ENCODE assay signal across 2 cellular contexts in the genomic region with DNA sequence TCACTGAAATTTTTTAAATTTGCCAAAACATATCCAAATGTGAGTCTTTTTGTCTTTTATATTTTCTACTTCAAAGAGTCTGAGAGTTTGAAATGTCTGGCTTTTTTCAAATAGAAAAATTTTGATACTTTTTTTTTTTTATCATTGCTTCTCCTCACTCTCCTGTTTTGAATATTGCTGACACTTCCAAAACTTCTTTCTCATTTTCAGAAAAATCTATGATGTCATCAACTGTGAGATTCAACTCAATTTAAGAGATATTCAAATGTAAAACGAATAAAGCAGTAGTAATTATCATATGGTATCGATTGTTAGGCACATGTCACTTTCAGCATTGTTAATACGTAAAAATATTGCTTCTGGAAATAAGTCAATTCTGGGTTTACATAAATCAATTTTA.
A peak's percentile ranks its signal among the peaks of the same experiment; 100 is the strongest.
TF ChIP-seq lines count a peak whose summit lies in the region.

No MANE protein-coding gene starts in this region.

TF ChIP-seq in HepG2, 621 proteins besides CTCF, POLR2A, EP300 and RAD21 (continued from another document):
- TF ChIP-seq, protein P1, sequence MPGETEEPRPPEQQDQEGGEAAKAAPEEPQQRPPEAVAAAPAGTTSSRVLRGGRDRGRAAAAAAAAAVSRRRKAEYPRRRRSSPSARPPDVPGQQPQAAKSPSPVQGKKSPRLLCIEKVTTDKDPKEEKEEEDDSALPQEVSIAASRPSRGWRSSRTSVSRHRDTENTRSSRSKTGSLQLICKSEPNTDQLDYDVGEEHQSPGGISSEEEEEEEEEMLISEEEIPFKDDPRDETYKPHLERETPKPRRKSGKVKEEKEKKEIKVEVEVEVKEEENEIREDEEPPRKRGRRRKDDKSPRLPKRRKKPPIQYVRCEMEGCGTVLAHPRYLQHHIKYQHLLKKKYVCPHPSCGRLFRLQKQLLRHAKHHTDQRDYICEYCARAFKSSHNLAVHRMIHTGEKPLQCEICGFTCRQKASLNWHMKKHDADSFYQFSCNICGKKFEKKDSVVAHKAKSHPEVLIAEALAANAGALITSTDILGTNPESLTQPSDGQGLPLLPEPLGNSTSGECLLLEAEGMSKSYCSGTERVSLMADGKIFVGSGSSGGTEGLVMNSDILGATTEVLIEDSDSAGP (CRISPR knock-in tag; IDR thresholded peaks at IDR 0.05; ENCODE audit: borderline replicate concordance) = no peak
- TF ChIP-seq NCOA5 (CRISPR knock-in tag; IDR thresholded peaks at IDR 0.05) (no peak), RCOR2 (CRISPR knock-in tag; IDR thresholded peaks at IDR 0.05) (no peak), CREB1 (IDR thresholded peaks at IDR 0.05) (peak; percentile 54), CREB1 (CRISPR knock-in tag; IDR thresholded peaks at IDR 0.05) (no peak), ZNF772 (CRISPR knock-in tag; IDR thresholded peaks at IDR 0.05) (no peak), SAFB2 (CRISPR knock-in tag; IDR thresholded peaks at IDR 0.05; ENCODE audit: borderline replicate concordance, low read depth) (no peak), CENPX (CRISPR knock-in tag; IDR thresholded peaks at IDR 0.05) (no peak), MAFK (conservative IDR thresholded peaks at IDR 0.05 in 1 of 2, IDR thresholded peaks at IDR 0.05 in 1 of 2; ENCODE audit: low read length in 2 of 2) (peak; percentile 49 to 76; a peak in 3 of 4 replicates), NFRKB (IDR thresholded peaks at IDR 0.05) (no peak), NR2F2 (IDR thresholded peaks at IDR 0.05; ENCODE audit: borderline replicate concordance, low read depth) (no peak), ATF7 (IDR thresholded peaks at IDR 0.05) (peak; percentile 88), ATF7 (CRISPR knock-in tag; IDR thresholded peaks at IDR 0.05) (no peak)
- TF ChIP-seq, protein P2, sequence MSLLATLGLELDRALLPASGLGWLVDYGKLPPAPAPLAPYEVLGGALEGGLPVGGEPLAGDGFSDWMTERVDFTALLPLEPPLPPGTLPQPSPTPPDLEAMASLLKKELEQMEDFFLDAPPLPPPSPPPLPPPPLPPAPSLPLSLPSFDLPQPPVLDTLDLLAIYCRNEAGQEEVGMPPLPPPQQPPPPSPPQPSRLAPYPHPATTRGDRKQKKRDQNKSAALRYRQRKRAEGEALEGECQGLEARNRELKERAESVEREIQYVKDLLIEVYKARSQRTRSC (CRISPR knock-in tag; IDR thresholded peaks at IDR 0.05; ENCODE audit: low read depth) = no peak
- TF ChIP-seq, protein P3, sequence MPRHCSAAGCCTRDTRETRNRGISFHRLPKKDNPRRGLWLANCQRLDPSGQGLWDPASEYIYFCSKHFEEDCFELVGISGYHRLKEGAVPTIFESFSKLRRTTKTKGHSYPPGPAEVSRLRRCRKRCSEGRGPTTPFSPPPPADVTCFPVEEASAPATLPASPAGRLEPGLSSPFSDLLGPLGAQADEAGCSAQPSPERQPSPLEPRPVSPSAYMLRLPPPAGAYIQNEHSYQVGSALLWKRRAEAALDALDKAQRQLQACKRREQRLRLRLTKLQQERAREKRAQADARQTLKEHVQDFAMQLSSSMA (CRISPR knock-in tag; IDR thresholded peaks at IDR 0.05) = no peak
- TF ChIP-seq, protein P4, sequence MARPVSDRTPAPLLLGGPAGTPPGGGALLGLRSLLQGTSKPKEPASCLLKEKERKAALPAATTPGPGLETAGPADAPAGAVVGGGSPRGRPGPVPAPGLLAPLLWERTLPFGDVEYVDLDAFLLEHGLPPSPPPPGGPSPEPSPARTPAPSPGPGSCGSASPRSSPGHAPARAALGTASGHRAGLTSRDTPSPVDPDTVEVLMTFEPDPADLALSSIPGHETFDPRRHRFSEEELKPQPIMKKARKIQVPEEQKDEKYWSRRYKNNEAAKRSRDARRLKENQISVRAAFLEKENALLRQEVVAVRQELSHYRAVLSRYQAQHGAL (CRISPR knock-in tag; IDR thresholded peaks at IDR 0.05; ENCODE audit: not compliant biosample characterization) = no peak
- TF ChIP-seq, protein P5, sequence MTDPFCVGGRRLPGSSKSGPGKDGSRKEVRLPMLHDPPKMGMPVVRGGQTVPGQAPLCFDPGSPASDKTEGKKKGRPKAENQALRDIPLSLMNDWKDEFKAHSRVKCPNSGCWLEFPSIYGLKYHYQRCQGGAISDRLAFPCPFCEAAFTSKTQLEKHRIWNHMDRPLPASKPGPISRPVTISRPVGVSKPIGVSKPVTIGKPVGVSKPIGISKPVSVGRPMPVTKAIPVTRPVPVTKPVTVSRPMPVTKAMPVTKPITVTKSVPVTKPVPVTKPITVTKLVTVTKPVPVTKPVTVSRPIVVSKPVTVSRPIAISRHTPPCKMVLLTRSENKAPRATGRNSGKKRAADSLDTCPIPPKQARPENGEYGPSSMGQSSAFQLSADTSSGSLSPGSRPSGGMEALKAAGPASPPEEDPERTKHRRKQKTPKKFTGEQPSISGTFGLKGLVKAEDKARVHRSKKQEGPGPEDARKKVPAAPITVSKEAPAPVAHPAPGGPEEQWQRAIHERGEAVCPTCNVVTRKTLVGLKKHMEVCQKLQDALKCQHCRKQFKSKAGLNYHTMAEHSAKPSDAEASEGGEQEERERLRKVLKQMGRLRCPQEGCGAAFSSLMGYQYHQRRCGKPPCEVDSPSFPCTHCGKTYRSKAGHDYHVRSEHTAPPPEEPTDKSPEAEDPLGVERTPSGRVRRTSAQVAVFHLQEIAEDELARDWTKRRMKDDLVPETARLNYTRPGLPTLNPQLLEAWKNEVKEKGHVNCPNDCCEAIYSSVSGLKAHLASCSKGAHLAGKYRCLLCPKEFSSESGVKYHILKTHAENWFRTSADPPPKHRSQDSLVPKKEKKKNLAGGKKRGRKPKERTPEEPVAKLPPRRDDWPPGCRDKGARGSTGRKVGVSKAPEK (CRISPR knock-in tag; IDR thresholded peaks at IDR 0.05; ENCODE audit: borderline replicate concordance) = no peak

TF ChIP-seq in IMR-90, 13 proteins besides CTCF, POLR2A, EP300 and RAD21 (continued from another document):
- no peak for TF ChIP-seq MXI1 (IDR thresholded peaks at IDR 0.05; ENCODE audit: borderline replicate concordance, low read depth, low read length)
TF ChIP-seq in IMR-90: peak in this region for 1.
